In the genomic region with DNA sequence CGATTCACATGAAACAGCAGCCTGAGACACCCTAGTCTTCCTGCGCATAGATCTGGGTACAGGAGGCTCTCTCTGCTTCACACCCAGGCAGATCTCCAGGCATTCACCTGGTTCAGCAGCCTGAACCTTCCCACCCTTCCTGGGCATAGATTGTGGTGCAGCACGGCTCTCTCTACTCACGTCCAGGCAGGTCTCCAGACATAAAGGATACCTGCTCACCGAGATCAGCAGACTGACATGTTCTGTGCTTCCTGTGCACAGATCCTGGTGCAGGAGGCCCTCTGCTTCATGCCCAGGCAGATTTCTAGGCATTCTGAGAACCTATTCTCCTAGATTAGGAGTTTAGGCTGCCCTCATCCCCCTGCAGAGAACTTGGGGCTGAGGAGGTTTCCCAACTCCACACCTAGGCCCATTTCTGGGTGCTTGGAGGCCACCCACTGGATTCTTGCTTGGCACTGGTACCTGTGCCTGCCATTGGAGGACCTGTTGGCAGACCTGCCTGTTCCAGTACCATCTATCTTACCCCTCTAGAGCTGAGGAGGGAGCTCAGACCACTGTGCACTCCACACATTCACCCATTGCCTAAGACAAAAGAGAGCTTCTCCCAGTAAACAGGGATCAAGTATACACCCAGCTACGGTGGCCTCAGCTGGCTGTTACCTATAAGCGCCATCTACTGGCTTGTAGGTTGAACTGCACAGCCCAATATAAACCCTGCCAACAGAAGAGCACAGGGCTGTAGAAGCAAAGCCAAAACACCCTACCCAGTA, we compare ENCODE assay signal across 10 cellular contexts. TPM values are rescaled to one million over a fixed set of nuclear protein-coding genes. Genes with fewer than 3 reads are reported as not detected.
DNase-seq lines count a peak whose midpoint lies in the region; ATAC-seq and TF ChIP-seq lines count a peak whose summit lies in the region.
"Had no signal": no experiment of that assay in that cellular context is flagged by ENCODE, and none has a peak within 500 bp of the region (broad histone marks: within the 10 kb centered on the region; RNA-seq: fewer than 3 reads in every experiment).

No MANE protein-coding gene starts in this region.

- H3K27ac ChIP-seq in SK-N-SH (ENCODE audit: low read depth in 2 of 2, low read length in 1 of 2), result no peak overlapping the region
- no peak overlapping the region for H3K27ac ChIP-seq in gastroesophageal sphincter

- H3K27me3 ChIP-seq in SK-N-SH (ENCODE audit: insufficient read depth) (no peaks in the 10 kb centered on the region), gastroesophageal sphincter (no peaks in the 10 kb centered on the region)

- no peak for TF ChIP-seq EP300 in SK-N-SH (IDR thresholded peaks at IDR 0.05; ENCODE audit: borderline replicate concordance in 1 of 2, low read depth in 1 of 2, low read length in 1 of 2)
- TF ChIP-seq EP300 in gastroesophageal sphincter (IDR thresholded peaks at IDR 0.05), result no peak

- DNase-seq in NCI-H2107 treated with DMSO at 0.1 percent for 48 hours (lab: John Stamatoyannopoulos, UW; ENCODE audit: unreplicated experiment) (peak; percentile 15), NCI-H2107 (lab: John Stamatoyannopoulos, UW) (no peak), SK-N-SH (peak; percentile 22), left lobe of liver (ENCODE audit: low spot score) (peak; percentile 52), NCI-H2227 (lab: John Stamatoyannopoulos, UW; ENCODE audit: unreplicated experiment) (no peak)
- DNase-seq: activated naive CD8-positive, alpha-beta T cell treated with anti-CD3 and anti-CD28 coated beads, Interleukin-2, amount 10 ng/mL, durations not matched to agents 7 days and 5 days had no signal

- no peaks in the 10 kb centered on the region for H3K9me2 ChIP-seq in SK-N-SH

- no peaks in the 10 kb centered on the region for H3K36me3 ChIP-seq in SK-N-SH (replicated peaks in 1 of 2; ENCODE audit: control insufficient read depth in 1 of 2, insufficient read depth in 2 of 2, low read length in 1 of 2)
- no peaks in the 10 kb centered on the region for H3K36me3 ChIP-seq in gastroesophageal sphincter

- H2AFZ ChIP-seq in SK-N-SH (ENCODE audit: low read depth), result no peak overlapping the region

- peak; percentile 71 for TF ChIP-seq RAD21 in SK-N-SH (IDR thresholded peaks at IDR 0.05; ENCODE audit: low read length)

- H3K79me2 ChIP-seq in SK-N-SH (ENCODE audit: insufficient read depth), result no peaks in the 10 kb centered on the region

- no peak overlapping the region for H3K4me2 ChIP-seq in SK-N-SH

- TF ChIP-seq CTCF in SK-N-SH (IDR thresholded peaks at IDR 0.05) (peak; percentile 65), gastroesophageal sphincter (IDR thresholded peaks at IDR 0.05) (peak in 1 of 4 experiments; percentile 18)

- 43% methylated on average over 5 of the region's 7 CpGs for WGBS in SK-N-SH (ENCODE audit: low lambda C conversion rate)
- WGBS in gastroesophageal sphincter (ENCODE audit: low coverage in 1 of 2), 2 donors, result 50% methylated on average over 2 of the region's 7 CpGs; no CpG with 5 or more reads in 1 of the 2 donors

- POLR2A ChIA-PET in SK-N-SH (lab: Yijun Ruan, JAX), result no interaction called here

- no peaks in the 10 kb centered on the region for H3K9me3 ChIP-seq in SK-N-SH
- H3K9me3 ChIP-seq in gastroesophageal sphincter, result peaks cover 0 to 48% (median 0%) of the 10 kb centered on the region in 3 donors

- H3K4me1 ChIP-seq in SK-N-SH (ENCODE audit: control insufficient read depth in 1 of 2, insufficient read depth in 2 of 2, low read depth in 1 of 2, low read length in 1 of 2) (no peaks in the 10 kb centered on the region), gastroesophageal sphincter (no peaks in the 10 kb centered on the region)

- H3K4me3 ChIP-seq in SK-N-SH (ENCODE audit: low read depth in 2 of 2, low read length in 1 of 2) (peak overlapping the region in 1 of 2 experiments; percentile 28; a peak in 1 of 4 replicates), gastroesophageal sphincter (no peak overlapping the region)

- no peak overlapping the region for H3K9ac ChIP-seq in SK-N-SH

- no peak for TF ChIP-seq POLR2A in gastroesophageal sphincter (IDR thresholded peaks at IDR 0.05)

- no peaks in the 10 kb centered on the region for H4K20me1 ChIP-seq in SK-N-SH (ENCODE audit: insufficient read depth)

- no peaks in the 10 kb centered on the region for H3F3A ChIP-seq in SK-N-SH (replicated peaks; ENCODE audit: insufficient read depth)

- CTCF ChIA-PET in SK-N-SH (lab: Yijun Ruan, JAX), result interaction anchor here (0.6 to 2.7 kb wide), 12 partner anchors 8 to 576 kb away, joined by 3 to 32 read pairs (median 8); no protein-coding TSS in a partner anchor

- ATAC-seq in GM19467 (IDR thresholded peaks at IDR 0.05; ENCODE audit: unreplicated experiment) (peak; percentile 82), HG03439 (IDR thresholded peaks at IDR 0.05; ENCODE audit: unreplicated experiment) (peak; percentile 95), left lobe of liver (peak; percentile 99), gastroesophageal sphincter (no peak)

TF ChIP-seq in SK-N-SH, 30 proteins besides CTCF, POLR2A, EP300 and RAD21:
- peak; percentile 58 for TF ChIP-seq SMC3 (IDR thresholded peaks at IDR 0.05; ENCODE audit: low read depth, low read length)
- TF ChIP-seq MXI1 (IDR thresholded peaks at IDR 0.05; ENCODE audit: low read depth, low read length), result no peak
TF ChIP-seq in SK-N-SH: peak in this region for 1.

RNA-seq across cellular contexts. Expression of a gene that starts 28.0 kb away (rescaled TPM):
- not detected in 2 replicates for polyA plus RNA-seq in SK-N-SH (2012; rRNA removed)
- not detected in 2 replicates for polyA plus RNA-seq in SK-N-SH (2012; cell fraction: cytosol; rRNA removed)
- not detected in 2 replicates for polyA plus RNA-seq in SK-N-SH (2012; cell fraction: nucleus; rRNA removed)
- not detected for total RNA-seq in left lobe of liver
- total RNA-seq in gastroesophageal sphincter, result not detected
- total RNA-seq: activated naive CD8-positive, alpha-beta T cell treated with anti-CD3 and anti-CD28 coated beads, Interleukin-2, amount 10 ng/mL, durations not matched to agents 7 days and 5 days; Daoy had no signal

Comparison
In these comparisons a context has a peak if more than half of its experiments do, and no peak if none do; other contexts are left out.
1. DNase-seq: peak in NCI-H2107 treated with DMSO at 0.1 percent for 48 hours (single experiment), SK-N-SH (single experiment) and left lobe of liver (single experiment); none in NCI-H2107 (single experiment) and NCI-H2227 (single experiment).